ENCODE assay signal across 21 cellular contexts in the genomic region with DNA sequence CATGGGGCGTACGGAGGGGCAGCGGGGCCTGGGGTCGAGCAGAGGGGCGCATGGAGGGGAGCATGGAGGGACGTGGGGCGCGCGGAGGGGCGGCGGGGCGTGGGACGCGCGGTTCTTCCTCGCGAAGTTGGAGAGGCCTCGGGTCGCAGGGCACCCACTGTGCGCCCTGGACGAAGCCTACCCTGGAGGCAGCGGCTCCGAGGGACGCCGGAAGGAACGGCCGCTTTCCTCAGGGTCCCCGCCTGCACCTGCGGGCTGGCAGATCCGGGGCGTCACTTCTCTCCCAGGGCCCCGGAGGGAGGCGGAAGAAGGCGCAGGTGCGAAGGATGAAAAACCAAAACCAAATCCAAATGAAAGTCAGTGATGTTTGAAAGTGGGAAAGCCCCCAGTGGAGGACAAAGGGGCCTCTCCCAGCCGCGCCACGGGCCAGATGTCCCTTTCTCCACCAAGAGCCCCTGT.
DNase-seq lines count a peak whose midpoint lies in the region; ATAC-seq and TF ChIP-seq lines count a peak whose summit lies in the region.
"Had no signal": no experiment of that assay in that cellular context is flagged by ENCODE, and none has a peak within 500 bp of the region (broad histone marks: within the 10 kb centered on the region; RNA-seq: fewer than 3 reads in every experiment).

No MANE protein-coding gene starts in this region.

- H3K9me3 ChIP-seq in breast epithelium, result peaks cover 7 to 15% of the 10 kb centered on the region in 2 donors
- no peaks in the 10 kb centered on the region for H3K9me3 ChIP-seq in iPS DF 6.9 (ENCODE audit: control insufficient read depth, insufficient read depth, low read length)
- no peaks in the 10 kb centered on the region for H3K9me3 ChIP-seq in neural progenitor cell (ENCODE audit: low read depth)
- H3K9me3 ChIP-seq in tibial nerve, result peaks cover 0 to 11% (median 0%) of the 10 kb centered on the region in 4 donors
- no peaks in the 10 kb centered on the region for H3K9me3 ChIP-seq in vagina

- POLR2A ChIA-PET in MCF 10A (lab: Yijun Ruan, JAX), result no interaction called here

- BruUV-seq in MCF 10A (replicated peaks; lab: Mats Ljungman, UMichigan), result no TSS peak

- H3K27me3 Mint-ChIP-seq in MCF 10A (ENCODE audit: insufficient read depth, unreplicated experiment) (no peaks in the 10 kb centered on the region), neural progenitor cell (ENCODE audit: insufficient read depth, low read depth) (peaks cover 7% of the 10 kb centered on the region)

- H3K79me2 ChIP-seq in neural progenitor cell (ENCODE audit: low read depth), result no peaks in the 10 kb centered on the region

- H2AFZ ChIP-seq in neural progenitor cell (replicated peaks), result peak overlapping the region; percentile 98

- H3K4me3 ChIP-seq in breast epithelium, result peak overlapping the region; percentile 36 to 59 (median 41)
- H3K4me3 ChIP-seq in iPS DF 6.9 (ENCODE audit: low read length), result peak overlapping the region; percentile 58
- peak overlapping the region; percentile 48 for H3K4me3 ChIP-seq in neural progenitor cell
- peak overlapping the region in 2 of 4 donors; percentile 30 to 56 for H3K4me3 ChIP-seq in tibial nerve
- peak overlapping the region in 1 of 2 donors; percentile 8 for H3K4me3 ChIP-seq in vagina

- peak overlapping the region; percentile 91 for H3K4me2 ChIP-seq in neural progenitor cell

- no peak for ATAC-seq in GM18498 (IDR thresholded peaks at IDR 0.05; ENCODE audit: unreplicated experiment)
- ATAC-seq: HCT116, Panc1 had no signal

- no peak overlapping the region for H3K27ac Mint-ChIP-seq in MCF 10A (ENCODE audit: low read depth, unreplicated experiment)
- no peak overlapping the region for H3K27ac Mint-ChIP-seq in neural progenitor cell
- H3K27ac Mint-ChIP-seq: T-cell had no signal

- intact Hi-C loops in breast epithelium (cut with DNase I; ENCODE audit: low total_unique reads), result no loop called here
- intact Hi-C loops in MCF 10A (cut with micrococcal nuclease), result no loop called here
- intact Hi-C loops in vagina (cut with DNase I), result no loop called here

- H3K9me3 Mint-ChIP-seq in MCF 10A (ENCODE audit: unreplicated experiment) (peaks cover under 1% of the 10 kb centered on the region), neural progenitor cell (peaks cover 11% of the 10 kb centered on the region)
- H3K9me3 Mint-ChIP-seq: central memory CD8-positive, alpha-beta T cell; neural crest cell had no signal

- H3F3A ChIP-seq in neural progenitor cell (ENCODE audit: low read depth), result no peaks in the 10 kb centered on the region

- no peaks in the 10 kb centered on the region for H3K4me1 Mint-ChIP-seq in MCF 10A (ENCODE audit: insufficient read depth, unreplicated experiment)
- H3K4me1 Mint-ChIP-seq in neural progenitor cell, result peaks cover 4% of the 10 kb centered on the region

- WGBS in iPS DF 6.9 (ENCODE audit: insufficient coverage, insufficient read length), result no CpG with 5 or more reads among the region's 38 CpGs
- WGBS in tibial nerve, 2 donors, result 37 to 38% methylated on average over 35 to 37 of the region's 38 CpGs

- no peaks in the 10 kb centered on the region for H3K36me3 ChIP-seq in breast epithelium
- H3K36me3 ChIP-seq in iPS DF 6.9 (ENCODE audit: control insufficient read depth, insufficient read depth, low read length), result no peaks in the 10 kb centered on the region
- H3K36me3 ChIP-seq in neural progenitor cell, result no peaks in the 10 kb centered on the region
- H3K36me3 ChIP-seq in tibial nerve, result no peaks in the 10 kb centered on the region
- H3K36me3 ChIP-seq in vagina, result no peaks in the 10 kb centered on the region
- H3K36me3 ChIP-seq: spleen had no signal

- no peaks in the 10 kb centered on the region for H3K4me1 ChIP-seq in breast epithelium
- H3K4me1 ChIP-seq in iPS DF 6.9 (ENCODE audit: control insufficient read depth, insufficient read depth, low read length), result no peaks in the 10 kb centered on the region
- peaks cover 9% of the 10 kb centered on the region for H3K4me1 ChIP-seq in neural progenitor cell
- H3K4me1 ChIP-seq in tibial nerve, result peaks cover 0 to 37% (median 0%) of the 10 kb centered on the region in 4 donors
- no peaks in the 10 kb centered on the region for H3K4me1 ChIP-seq in vagina

- TF ChIP-seq POLR2A in breast epithelium (IDR thresholded peaks at IDR 0.05) (no peak), tibial nerve (IDR thresholded peaks at IDR 0.05) (no peak), vagina (IDR thresholded peaks at IDR 0.05) (no peak)

- H3K36me3 Mint-ChIP-seq in MCF 10A (ENCODE audit: insufficient read depth, unreplicated experiment), result no peaks in the 10 kb centered on the region
- H3K36me3 Mint-ChIP-seq in neural progenitor cell, result peaks cover 1% of the 10 kb centered on the region
- H3K36me3 Mint-ChIP-seq: T-cell had no signal

- no peak overlapping the region for H3K4me3 Mint-ChIP-seq in MCF 10A (ENCODE audit: unreplicated experiment)
- H3K4me3 Mint-ChIP-seq in neural progenitor cell, result peak overlapping the region; percentile 50
- H3K4me3 Mint-ChIP-seq: central memory CD8-positive, alpha-beta T cell; T-cell had no signal

- TF ChIP-seq CTCF in breast epithelium (IDR thresholded peaks at IDR 0.05) (no peak), MCF 10A (IDR thresholded peaks at IDR 0.05; ENCODE audit: unreplicated experiment) (no peak), neural progenitor cell (IDR thresholded peaks at IDR 0.05) (no peak), tibial nerve (IDR thresholded peaks at IDR 0.05) (no peak), vagina (IDR thresholded peaks at IDR 0.05) (no peak)

- TF ChIP-seq EP300 in tibial nerve (IDR thresholded peaks at IDR 0.05), result no peak

- DNase-seq in breast epithelium (ENCODE audit: low spot score in 2 of 2) (no peak), MCF 10A (ENCODE audit: unreplicated experiment) (no peak), iPS DF 6.9 (ENCODE audit: low read depth, low spot score) (no peak), neural progenitor cell (ENCODE audit: low spot score) (peak; percentile 25), tibial nerve (ENCODE audit: low spot score in 2 of 2) (no peak), vagina (ENCODE audit: extremely low spot score in 2 of 2) (no peak), medulla oblongata (ENCODE audit: extremely low spot score) (no peak)
- DNase-seq: activated naive CD4-positive, alpha-beta T cell treated with Interleukin-2 at 50 U/mL for 16 hours; C1 segment of cervical spinal cord; DMS79; KG1; NCI-H1417; NCI-H510A treated with DMSO at 0.1 percent for 48 hours; spleen; T-cell had no signal

- H4K20me1 ChIP-seq in neural progenitor cell (ENCODE audit: low read depth), result no peaks in the 10 kb centered on the region

- CTCF ChIA-PET in MCF 10A (lab: Yijun Ruan, JAX), result no interaction called here

- H3K27ac ChIP-seq in breast epithelium, result no peak overlapping the region
- H3K27ac ChIP-seq in iPS DF 6.9 (ENCODE audit: low read length), result no peak overlapping the region
- H3K27ac ChIP-seq in neural progenitor cell, result no peak overlapping the region
- peak overlapping the region in 3 of 4 donors; percentile 24 to 83 (median 82) for H3K27ac ChIP-seq in tibial nerve
- H3K27ac ChIP-seq in vagina, result no peak overlapping the region
- H3K27ac ChIP-seq: 22Rv1, spleen had no signal

- no peak overlapping the region for H3K9ac ChIP-seq in neural progenitor cell

- H3K27me3 ChIP-seq in breast epithelium, result peaks cover 0 to 13% of the 10 kb centered on the region in 2 donors
- H3K27me3 ChIP-seq in iPS DF 6.9 (ENCODE audit: control insufficient read depth, insufficient read depth, low read length), result peaks cover 8% of the 10 kb centered on the region; the same call in 1 of the 2 replicates
- peaks cover 61% of the 10 kb centered on the region for H3K27me3 ChIP-seq in neural progenitor cell
- peaks cover 0 to 6% of the 10 kb centered on the region in 2 donors for H3K27me3 ChIP-seq in tibial nerve
- H3K27me3 ChIP-seq in vagina, result no peaks in the 10 kb centered on the region

Comparison
In these comparisons a context has a peak if more than half of its experiments do, and no peak if none do; other contexts are left out.
1. H3K27ac ChIP-seq: peak in tibial nerve (3 of 4); none in breast epithelium (0 of 2), iPS DF 6.9 (single experiment), neural progenitor cell (single experiment) and vagina (single experiment).